In genomic region chr6:133699986-133700385, GRCh38 we compare ENCODE assay signal across 22 cellular contexts.
"Had no signal": no experiment of that assay in that cellular context is flagged by ENCODE, and none has a peak within 500 bp of the region (broad histone marks: within the 10 kb centered on the region; RNA-seq: fewer than 3 reads in every experiment).

No MANE protein-coding gene starts in this region.

- H3K36me3 ChIP-seq: lower lobe of right lung, sigmoid colon, spleen, upper lobe of left lung had no signal

- H3K27me3 ChIP-seq: spleen, upper lobe of left lung had no signal

- FAIRE-seq: astrocyte, colon, keratinocyte, TTC549 had no signal

- H3K4me3 Mint-ChIP-seq: activated naive CD8-positive, alpha-beta T cell treated with anti-CD3 and anti-CD28 coated beads for 36 hours; activated T-cell treated with anti-CD3 and anti-CD28 coated beads, Interleukin-2, amount 50 U/mL, for 24 hours; naive B cell; WTC11 had no signal

- H3K4me1 ChIP-seq: lower lobe of right lung, sigmoid colon, spleen, upper lobe of left lung had no signal

- H3K36me3 Mint-ChIP-seq: activated naive CD8-positive, alpha-beta T cell treated with anti-CD3 and anti-CD28 coated beads for 36 hours; naive B cell had no signal

- H3K4me1 Mint-ChIP-seq: activated naive CD8-positive, alpha-beta T cell treated with anti-CD3 and anti-CD28 coated beads for 36 hours; naive B cell had no signal

- H3K9me3 ChIP-seq: mucosa of descending colon, sigmoid colon, upper lobe of left lung had no signal

- DNase-seq: activated naive CD4-positive, alpha-beta T cell; activated naive CD8-positive, alpha-beta T cell treated with anti-CD3 and anti-CD28 coated beads for 36 hours; activated T-cell treated with anti-CD3 and anti-CD28 coated beads, Interleukin-2, amount 50 U/mL, for 24 hours; central memory CD4-positive, alpha-beta T cell; effector memory CD4-positive, alpha-beta T cell; lower lobe of right lung; mesendoderm; mucosa of descending colon; naive B cell; nucleus accumbens; sigmoid colon; spleen; stimulated activated CD4-positive, alpha-beta T cell treated with anti-CD3 and anti-CD28 coated beads, Interleukin-4, amount 100 ng/mL, for 1 hour; stimulated activated naive CD4-positive, alpha-beta T cell treated with Interleukin-2 at 50 U/mL for 16 hours; T-helper 1 cell; upper lobe of left lung had no signal

- H3K9me3 Mint-ChIP-seq: activated T-cell treated with anti-CD3 and anti-CD28 coated beads, Interleukin-2, amount 50 U/mL, for 24 hours; activated T-helper 2 cell treated with anti-CD3 and anti-CD28 coated beads, Interferon-gamma antibody, Interleukin-2, Interleukin-4, amounts not matched to agents 10 μg/mL and 5 μg/mL and 100 μg/mL, durations not matched to agents 14 hours and 24 hours and 36 hours had no signal

- ATAC-seq: lower lobe of right lung, mucosa of descending colon, WTC11 had no signal

- H3K27ac Mint-ChIP-seq: activated naive CD8-positive, alpha-beta T cell treated with anti-CD3 and anti-CD28 coated beads for 36 hours; activated T-cell treated with anti-CD3 and anti-CD28 coated beads, Interleukin-2, amount 50 U/mL, for 24 hours; activated T-helper 2 cell treated with anti-CD3 and anti-CD28 coated beads, Interferon-gamma antibody, Interleukin-2, Interleukin-4, amounts not matched to agents 10 μg/mL and 5 μg/mL and 100 μg/mL, durations not matched to agents 14 hours and 24 hours and 36 hours; WTC11 had no signal

- H3K27ac ChIP-seq: lower lobe of right lung, sigmoid colon, spleen, upper lobe of left lung had no signal

- H3K4me3 ChIP-seq: lower lobe of right lung, mucosa of descending colon, sigmoid colon, spleen, upper lobe of left lung had no signal
